Comparison of ENCODE assay signal across 8 cellular contexts in genomic region chr1:100353988-100354387, GRCh38. TPM values are rescaled to one million over a fixed set of nuclear protein-coding genes. Genes with fewer than 3 reads are reported as not detected.
DNase-seq lines count a peak whose midpoint lies in the region; ATAC-seq lines count a peak whose summit lies in the region.

No MANE protein-coding gene starts in this region.

- H3K27me3 ChIP-seq in mesenchymal stem cell (ENCODE audit: control insufficient read depth in 1 of 2, insufficient read depth in 1 of 2, low read length in 2 of 2): no peaks in the 10 kb centered on the region

- no peak overlapping the region for H2AFZ ChIP-seq in mesenchymal stem cell (ENCODE audit: low read depth, low read length)

- no peak overlapping the region for H2BK120ac ChIP-seq in mesenchymal stem cell (ENCODE audit: low read depth, low read length)

- peak overlapping the region; percentile 7 for H3K4me2 ChIP-seq in mesenchymal stem cell (ENCODE audit: low read length, poor library complexity, severe bottlenecking)

- H3K9ac ChIP-seq in mesenchymal stem cell (ENCODE audit: low read length): no peak overlapping the region

- no peak overlapping the region for H3K14ac ChIP-seq in mesenchymal stem cell (ENCODE audit: low read length in 2 of 2)

- no CpG with 5 or more reads among the region's 1 CpG for WGBS in mesenchymal stem cell

- peak overlapping the region; percentile 97 for H3K4me3 Mint-ChIP-seq in activated naive CD8-positive, alpha-beta T cell treated with anti-CD3 and anti-CD28 coated beads, Interleukin-2, amount 50 U/mL, for 24 hours

- H3K36me3 Mint-ChIP-seq in activated naive CD8-positive, alpha-beta T cell treated with anti-CD3 and anti-CD28 coated beads, Interleukin-2, amount 50 U/mL, for 24 hours (ENCODE audit: low read depth): peaks cover 10% of the 10 kb centered on the region

- H3K9me3 ChIP-seq in mesenchymal stem cell (ENCODE audit: control insufficient read depth, low read length): no peaks in the 10 kb centered on the region

- H3K23ac ChIP-seq in mesenchymal stem cell (ENCODE audit: low read length in 2 of 2): no peak overlapping the region

- no peak overlapping the region for H2BK5ac ChIP-seq in mesenchymal stem cell (ENCODE audit: low read depth, low read length, poor library complexity, severe bottlenecking)

- no peak overlapping the region for H2BK15ac ChIP-seq in mesenchymal stem cell (ENCODE audit: low read depth, poor library complexity, severe bottlenecking)

- H3K4me1 ChIP-seq in mesenchymal stem cell (ENCODE audit: control insufficient read depth, insufficient read depth, low read depth, low read length): peaks cover 8% of the 10 kb centered on the region

- peaks cover 56% of the 10 kb centered on the region for H3K4me1 Mint-ChIP-seq in activated naive CD8-positive, alpha-beta T cell treated with anti-CD3 and anti-CD28 coated beads, Interleukin-2, amount 50 U/mL, for 24 hours

- peaks cover 17% of the 10 kb centered on the region for H3K79me1 ChIP-seq in mesenchymal stem cell (replicated peaks; ENCODE audit: low read length, poor library complexity, severe bottlenecking)

- H4K8ac ChIP-seq in mesenchymal stem cell (ENCODE audit: low read length): no peak overlapping the region

- H3K18ac ChIP-seq in mesenchymal stem cell (ENCODE audit: low read depth in 1 of 2, low read length in 2 of 2): no peak overlapping the region

- H3K9me3 Mint-ChIP-seq in activated naive CD8-positive, alpha-beta T cell treated with anti-CD3 and anti-CD28 coated beads, Interleukin-2, amount 50 U/mL, for 24 hours: no peaks in the 10 kb centered on the region

- H3K27me3 Mint-ChIP-seq in activated naive CD8-positive, alpha-beta T cell treated with anti-CD3 and anti-CD28 coated beads, Interleukin-2, amount 50 U/mL, for 24 hours: no peaks in the 10 kb centered on the region

- DNase-seq in AG08395 (ENCODE audit: low spot score): peak; percentile 67
- DNase-seq in HT1080 (ENCODE audit: low read depth): peak; percentile 53
- no peak for DNase-seq in activated naive CD8-positive, alpha-beta T cell treated with anti-CD3 and anti-CD28 coated beads, Interleukin-2, amount 50 U/mL, for 24 hours
- peak; percentile 49 for DNase-seq in mesenchymal stem cell
- no peak for DNase-seq in globus pallidus (ENCODE audit: low spot score)
- DNase-seq in NCI-H2081 treated with DMSO at 0.1 percent for 48 hours (lab: John Stamatoyannopoulos, UW): no peak

- H3K4ac ChIP-seq in mesenchymal stem cell (ENCODE audit: low read depth in 1 of 2, low read length in 2 of 2): no peak overlapping the region

- H3K36me3 ChIP-seq in mesenchymal stem cell (ENCODE audit: control insufficient read depth in 1 of 2, insufficient read depth in 2 of 2, low read depth in 1 of 2, low read length in 2 of 2): no peaks in the 10 kb centered on the region

- no peak overlapping the region for H3K27ac Mint-ChIP-seq in activated naive CD8-positive, alpha-beta T cell treated with anti-CD3 and anti-CD28 coated beads, Interleukin-2, amount 50 U/mL, for 24 hours

- H3K27ac ChIP-seq in mesenchymal stem cell (ENCODE audit: low read length, poor library complexity, severe bottlenecking): no peak overlapping the region

- H2BK12ac ChIP-seq in mesenchymal stem cell (ENCODE audit: low read length in 2 of 2): no peak overlapping the region

- no peak overlapping the region for H4K91ac ChIP-seq in mesenchymal stem cell (ENCODE audit: low read length)

- no peak for ATAC-seq in activated naive CD8-positive, alpha-beta T cell treated with anti-CD3 and anti-CD28 coated beads, Interleukin-2, amount 50 U/mL, for 24 hours
- ATAC-seq in GM21576 (IDR thresholded peaks at IDR 0.05; ENCODE audit: unreplicated experiment) (no peak), HG02970 (IDR thresholded peaks at IDR 0.05; ENCODE audit: low FRiP score, unreplicated experiment) (no peak)

- H2AK5ac ChIP-seq in mesenchymal stem cell (ENCODE audit: low read length, severe bottlenecking): no peak overlapping the region

- peak overlapping the region in 1 of 2 experiments; percentile 93 for H3K4me3 ChIP-seq in mesenchymal stem cell (ENCODE audit: insufficient read depth in 1 of 2, low read depth in 1 of 2, low read length in 2 of 2)

RNA-seq across cellular contexts. Expression of gene CDC14A, which starts 1.7 kb away (rescaled TPM):
- 1.8 and 2.4 TPM in 2 replicates for total RNA-seq in HT1080 (2014; rRNA removed; shearing (Covaris generic))
- 1.4 and 1.6 TPM in 2 replicates for polyA plus RNA-seq in HT1080 (2015; cell fraction: cytosol; rRNA removed)
- polyA plus RNA-seq in HT1080 (2015; cell fraction: nucleus; rRNA removed): 1.9 and 2.3 TPM in 2 replicates
- 2.0 TPM for polyA plus RNA-seq in mesenchymal stem cell (2013, experiment 1 of 2)
- 1.9 TPM for polyA plus RNA-seq in mesenchymal stem cell (2013, experiment 2 of 2)

Comparison
In these comparisons a context has a peak if more than half of its experiments do, and no peak if none do; other contexts are left out.
1. DNase-seq: peak in AG08395 (single experiment), HT1080 (single experiment) and mesenchymal stem cell (single experiment); none in activated naive CD8-positive, alpha-beta T cell treated with anti-CD3 and anti-CD28 coated beads, Interleukin-2, amount 50 U/mL, for 24 hours (single experiment), globus pallidus (single experiment) and NCI-H2081 treated with DMSO at 0.1 percent for 48 hours (single experiment).